Comparison of ENCODE assay signal across 19 cellular contexts in genomic region chrX:88604433-88605221, GRCh38.
DNase-seq lines count a peak whose midpoint lies in the region; ATAC-seq, FAIRE-seq and TF ChIP-seq lines count a peak whose summit lies in the region.
"Had no signal": no experiment of that assay in that cellular context is flagged by ENCODE, and none has a peak within 500 bp of the region (broad histone marks: within the 10 kb centered on the region; RNA-seq: fewer than 3 reads in every experiment).

No MANE protein-coding gene starts in this region.

- H3K27me3 ChIP-seq in PC-3 (ENCODE audit: low read length) (no peaks in the 10 kb centered on the region), left lung (no peaks in the 10 kb centered on the region)
- H3K27me3 ChIP-seq: Peyer's patch had no signal

- no peak for TF ChIP-seq RAD21 in A549 (conservative IDR thresholded peaks at IDR 0.05 in 1 of 2, IDR thresholded peaks at IDR 0.05 in 1 of 2)

- TF ChIP-seq POLR2A in A549 (IDR thresholded peaks at IDR 0.05; ENCODE audit: low read length): no peak

- TF ChIP-seq EP300 in A549 (IDR thresholded peaks at IDR 0.05): no peak

- TF ChIP-seq CTCF in A549 (IDR thresholded peaks at IDR 0.05) (no peak), PC-3 (conservative IDR thresholded peaks at IDR 0.05; ENCODE audit: low read depth, low read length) (no peak), fibroblast of pulmonary artery (IDR thresholded peaks at IDR 0.05; ENCODE audit: low read length, missing control alignments) (no peak), endothelial cell (IDR thresholded peaks at IDR 0.05; ENCODE audit: unreplicated experiment) (no peak), left lung (IDR thresholded peaks at IDR 0.05) (no peak)

- no peaks in the 10 kb centered on the region for H3K4me1 ChIP-seq in A549
- H3K4me1 ChIP-seq in PC-3 (ENCODE audit: insufficient read depth, low read length): peaks cover 30% of the 10 kb centered on the region
- no peaks in the 10 kb centered on the region for H3K4me1 ChIP-seq in left lung
- H3K4me1 ChIP-seq: Peyer's patch had no signal

- ATAC-seq in A549 (no peak; a peak in 1 of 6 replicates), PC-3 (peak; percentile 85), GM21825 (IDR thresholded peaks at IDR 0.05; ENCODE audit: unreplicated experiment) (no peak), HG02973 (IDR thresholded peaks at IDR 0.05; ENCODE audit: unreplicated experiment) (no peak), left lung (no peak)
- ATAC-seq: GM23338 had no signal

- no peaks in the 10 kb centered on the region for H3K4me1 Mint-ChIP-seq in endothelial cell (ENCODE audit: unreplicated experiment)
- H3K4me1 Mint-ChIP-seq: CD14-positive monocyte, GM23338 had no signal

- no peaks in the 10 kb centered on the region for H3K27me3 Mint-ChIP-seq in endothelial cell (ENCODE audit: unreplicated experiment)

- H4K20me1 ChIP-seq in PC-3 (ENCODE audit: low read length): no peaks in the 10 kb centered on the region

- no TSS peak for BruUV-seq in PC-3 (replicated peaks; lab: Mats Ljungman, UMichigan)

- peaks cover 4% of the 10 kb centered on the region for H3F3A ChIP-seq in PC-3 (ENCODE audit: low read length, unreplicated experiment)

- H3K9me3 ChIP-seq in A549 (no peaks in the 10 kb centered on the region), PC-3 (ENCODE audit: low read length) (no peaks in the 10 kb centered on the region), left lung (no peaks in the 10 kb centered on the region)
- H3K9me3 ChIP-seq: Peyer's patch had no signal

- no peak for FAIRE-seq in A549 (lab: Jason Lieb, UNC)

- H3K4me3 ChIP-seq in A549 (no peak overlapping the region), PC-3 (ENCODE audit: low read length) (peak overlapping the region; percentile 41; the same call in 1 of the 2 replicates), fibroblast of pulmonary artery (replicated peaks; ENCODE audit: low read depth, low read length) (no peak overlapping the region), left lung (no peak overlapping the region)
- H3K4me3 ChIP-seq: GM23338, Peyer's patch had no signal

- no peak overlapping the region for H3K4me3 Mint-ChIP-seq in endothelial cell (ENCODE audit: unreplicated experiment)
- H3K4me3 Mint-ChIP-seq: CD14-positive monocyte, GM23338 had no signal

- H3K27ac Mint-ChIP-seq in endothelial cell (ENCODE audit: unreplicated experiment): no peak overlapping the region
- H3K27ac Mint-ChIP-seq: CD14-positive monocyte, GM23338 had no signal

- POLR2A ChIA-PET in A549 (lab: Yijun Ruan, JAX) (no interaction called here), PC-3 (lab: Charles Lee; ENCODE audit: unreplicated experiment) (no interaction called here)

- CTCF ChIA-PET in A549 (lab: Yijun Ruan, JAX): no interaction called here
- CTCF ChIA-PET in PC-3 (lab: Charles Lee): interaction anchor here (0.7 kb wide), 1 partner anchor 527 kb away, joined by 3 read pairs; no protein-coding TSS in a partner anchor

- no peaks in the 10 kb centered on the region for H3K9me3 Mint-ChIP-seq in endothelial cell (ENCODE audit: unreplicated experiment)

- H3K27ac ChIP-seq in A549 (no peak overlapping the region), PC-3 (ENCODE audit: low read length) (peak overlapping the region; percentile 97), left lung (no peak overlapping the region)
- H3K27ac ChIP-seq: HL-60, Peyer's patch had no signal

- H3K9ac ChIP-seq in PC-3 (ENCODE audit: low read length): peak overlapping the region; percentile 59

- no peaks in the 10 kb centered on the region for H3K9me2 ChIP-seq in PC-3 (replicated peaks; ENCODE audit: low read length)

- H3K79me2 ChIP-seq in PC-3 (ENCODE audit: low read length): no peaks in the 10 kb centered on the region

- intact Hi-C loops in PC-3 (cut with micrococcal nuclease) (loop anchor here (1.0 to 2.0 kb wide), 2 partner anchors 78 to 180 kb away; no protein-coding TSS in a partner anchor), left lung (cut with DNase I) (no loop called here)

- 14% methylated on average over 5 of the region's 5 CpGs for WGBS in A549 (ENCODE audit: missing lambda C conversion rate)

- DNase-seq in A549 (ENCODE audit: low read depth in 1 of 2, low spot score in 1 of 2) (peak in 1 of 2 experiments; percentile 32), PC-3 (peak; percentile 77), fibroblast of pulmonary artery (ENCODE audit: low read depth) (peak; percentile 37), mucosa of gallbladder (ENCODE audit: low spot score) (peak; percentile 35), endothelial cell (ENCODE audit: low spot score) (no peak), left lung (no peak)
- DNase-seq: 8988T, KG1, NCI-H1092, NCI-H1694, NCI-H446, NCI-H748 treated with DMSO at 0.1 percent for 48 hours, Peyer's patch, Right ventricle myocardium superior had no signal

- H3K36me3 ChIP-seq in PC-3 (ENCODE audit: low read depth, low read length) (no peaks in the 10 kb centered on the region), left lung (no peaks in the 10 kb centered on the region)
- H3K36me3 ChIP-seq: Peyer's patch had no signal

- H3K4me2 ChIP-seq in A549 (no peak overlapping the region), PC-3 (ENCODE audit: low read length) (peak overlapping the region; percentile 72)
- H3K4me2 ChIP-seq: GM23338 had no signal

- H2AFZ ChIP-seq in PC-3 (ENCODE audit: low read length): peak overlapping the region; percentile 49
- H2AFZ ChIP-seq: GM23338 had no signal

- no peaks in the 10 kb centered on the region for H3K36me3 Mint-ChIP-seq in endothelial cell (ENCODE audit: low read depth, unreplicated experiment)
- H3K36me3 Mint-ChIP-seq: CD14-positive monocyte had no signal

TF ChIP-seq in A549, 52 proteins besides CTCF, POLR2A, EP300 and RAD21:
- no peak for TF ChIP-seq FOSL2 (IDR thresholded peaks at IDR 0.05)
- TF ChIP-seq FOSL2 (CRISPR knock-in tag; IDR thresholded peaks at IDR 0.05): peak; percentile 7; the same call in 1 of the 2 replicates
- TF ChIP-seq GATA3 (IDR thresholded peaks at IDR 0.05; ENCODE audit: borderline replicate concordance): no peak

Comparison
In these comparisons a context has a peak if more than half of its experiments do, and no peak if none do; other contexts are left out.
1. DNase-seq: peak in PC-3 (single experiment), fibroblast of pulmonary artery (single experiment) and mucosa of gallbladder (single experiment); none in endothelial cell (single experiment) and left lung (0 of 2).